In the genomic region with DNA sequence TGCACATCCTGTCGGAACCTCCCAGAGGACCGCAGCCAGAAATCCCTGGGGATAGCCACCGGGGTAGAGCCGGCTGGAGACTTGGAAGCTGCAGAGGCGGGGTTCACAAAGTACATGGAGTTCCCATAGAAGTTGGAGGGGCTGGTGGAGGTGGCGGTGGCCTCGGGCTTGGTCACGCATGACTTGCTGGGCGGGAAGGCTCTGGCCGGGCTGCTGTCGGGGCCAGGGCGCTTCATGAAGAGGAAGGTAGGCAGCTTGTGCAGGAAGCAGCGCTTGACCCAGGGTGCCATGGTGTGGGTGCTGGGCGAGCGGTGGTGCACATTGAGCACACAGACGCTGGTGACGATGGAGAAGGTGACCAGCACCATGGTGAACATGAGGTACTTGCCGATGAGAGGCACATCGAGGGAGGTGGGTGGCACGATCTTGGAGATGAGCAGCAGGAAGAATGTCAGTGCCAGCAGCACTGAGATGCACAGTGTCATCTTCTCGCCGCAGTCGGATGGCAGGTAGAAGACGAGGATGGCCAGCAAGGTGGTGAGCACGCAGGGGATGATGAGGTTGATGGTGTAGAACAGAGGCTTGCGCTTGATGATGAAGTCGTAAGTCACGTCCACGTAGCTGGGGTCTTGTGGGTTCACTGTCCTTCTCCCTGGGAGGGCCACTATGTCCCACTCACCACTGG, we compare ENCODE assay signal across 31 cellular contexts. TPM values are rescaled to one million over a fixed set of nuclear protein-coding genes. Genes with fewer than 3 reads are reported as not detected.
"Had no signal": no experiment of that assay in that cellular context is flagged by ENCODE, and none has a peak within 500 bp of the region (broad histone marks: within the 10 kb centered on the region; RNA-seq: fewer than 3 reads in every experiment).

No MANE protein-coding gene starts in this region.

- ATAC-seq: activated CD4-positive, alpha-beta T cell treated with anti-CD3 and anti-CD28 coated beads for 36 hours; body of pancreas; esophagus mucosa; left cardiac atrium; left ventricle myocardium superior; right cardiac atrium had no signal

- H3K4me3 Mint-ChIP-seq: activated B cell treated with CpG ODN at 0.5 μM for 24 hours; activated CD4-positive, alpha-beta T cell treated with anti-CD3 and anti-CD28 coated beads for 36 hours; activated naive CD8-positive, alpha-beta T cell; mesothelial cell of epicardium; naive B cell; nephron progenitor cell; T-helper 2 cell treated with Interferon-gamma antibody and Interleukin-4, amounts not matched to agents 5 μg/mL and 100 μg/mL, for 36 hours had no signal

- H3K9me3 Mint-ChIP-seq: activated T-helper 2 cell treated with anti-CD3 and anti-CD28 coated beads, Interferon-gamma antibody, Interleukin-2, Interleukin-4, amounts not matched to agents 10 μg/mL and 5 μg/mL and 100 μg/mL, durations not matched to agents 14 hours and 24 hours and 36 hours; T-helper 2 cell treated with Interferon-gamma antibody and Interleukin-4, amounts not matched to agents 5 μg/mL and 100 μg/mL, for 36 hours had no signal

- H3K4me1 ChIP-seq: body of pancreas, testis, transverse colon, uterus had no signal

- DNase-seq: activated B cell treated with CpG ODN at 0.5 μM for 24 hours; activated CD4-positive, alpha-beta T cell treated with anti-CD3 and anti-CD28 coated beads for 36 hours; activated naive CD4-positive, alpha-beta T cell treated with Interleukin-2 at 50 U/mL for 16 hours; activated T-cell treated with anti-CD3 and anti-CD28 coated beads, Interleukin-2, amount 50 U/mL, for 48 hours; anterior cingulate cortex; body of pancreas; cerebellar nuclear complex; cortex of kidney; foreskin fibroblast; hippocampal formation; left cardiac atrium; left ventricle myocardium superior; naive B cell; nephron progenitor cell; occipital lobe; right cardiac atrium; stimulated activated CD4-positive, alpha-beta T cell treated with anti-CD3 and anti-CD28 coated beads, Interleukin-2, amount 100 ng/mL, for 48 hours; stimulated activated naive CD4-positive, alpha-beta T cell treated with Interleukin-2 at 50 U/mL for 16 hours; T-helper 1 cell; testis; transverse colon; uterus had no signal

- H3K4me3 ChIP-seq: body of pancreas, cardiac muscle cell, testis, transverse colon, uterus had no signal

- H3K27me3 ChIP-seq: body of pancreas, cardiac muscle cell, testis, uterus had no signal

- H3K9me3 ChIP-seq: testis, transverse colon, uterus had no signal

- H3K27ac ChIP-seq: body of pancreas, cardiac muscle cell, testis, transverse colon, uterus had no signal

- H3K4me1 Mint-ChIP-seq: activated B cell treated with CpG ODN at 0.5 μM for 24 hours; activated CD4-positive, alpha-beta T cell treated with anti-CD3 and anti-CD28 coated beads for 36 hours; mesothelial cell of epicardium; naive B cell had no signal

- H3K36me3 ChIP-seq: cardiac muscle cell, transverse colon, uterus had no signal

- H3K27ac Mint-ChIP-seq: activated B cell treated with CpG ODN at 0.5 μM for 24 hours; activated CD4-positive, alpha-beta T cell treated with anti-CD3 and anti-CD28 coated beads for 36 hours; activated naive CD8-positive, alpha-beta T cell; activated T-helper 2 cell treated with anti-CD3 and anti-CD28 coated beads, Interferon-gamma antibody, Interleukin-2, Interleukin-4, amounts not matched to agents 10 μg/mL and 5 μg/mL and 100 μg/mL, durations not matched to agents 14 hours and 24 hours and 36 hours; mesothelial cell of epicardium; naive B cell; nephron progenitor cell; T-helper 2 cell treated with Interferon-gamma antibody and Interleukin-4, amounts not matched to agents 5 μg/mL and 100 μg/mL, for 36 hours had no signal

RNA-seq across cellular contexts. Expression of a gene that starts 8.4 kb away (rescaled TPM):
- total RNA-seq: activated B cell treated with CpG ODN at 0.5 μM for 24 hours; activated CD4-positive, alpha-beta T cell treated with anti-CD3 and anti-CD28 coated beads for 36 hours; activated CD8-positive, alpha-beta memory T cell treated with anti-CD3 and anti-CD28 coated beads for 36 hours; activated T-helper 2 cell treated with anti-CD3 and anti-CD28 coated beads, Interferon-gamma antibody, Interleukin-2, Interleukin-4, amounts not matched to agents 10 μg/mL and 5 μg/mL and 100 μg/mL, durations not matched to agents 14 hours and 24 hours and 36 hours; endothelial cell of umbilical vein; left ventricle myocardium superior; lung microvascular endothelial cell had no signal

RNA-seq across cellular contexts. Expression of a gene that starts 11.8 kb away (rescaled TPM):
- total RNA-seq: activated B cell treated with CpG ODN at 0.5 μM for 24 hours; activated CD4-positive, alpha-beta T cell treated with anti-CD3 and anti-CD28 coated beads for 36 hours; activated CD8-positive, alpha-beta memory T cell treated with anti-CD3 and anti-CD28 coated beads for 36 hours; activated T-helper 2 cell treated with anti-CD3 and anti-CD28 coated beads, Interferon-gamma antibody, Interleukin-2, Interleukin-4, amounts not matched to agents 10 μg/mL and 5 μg/mL and 100 μg/mL, durations not matched to agents 14 hours and 24 hours and 36 hours; body of pancreas; endothelial cell of umbilical vein; left ventricle myocardium superior; lung microvascular endothelial cell; right cardiac atrium had no signal
